In the genomic region with DNA sequence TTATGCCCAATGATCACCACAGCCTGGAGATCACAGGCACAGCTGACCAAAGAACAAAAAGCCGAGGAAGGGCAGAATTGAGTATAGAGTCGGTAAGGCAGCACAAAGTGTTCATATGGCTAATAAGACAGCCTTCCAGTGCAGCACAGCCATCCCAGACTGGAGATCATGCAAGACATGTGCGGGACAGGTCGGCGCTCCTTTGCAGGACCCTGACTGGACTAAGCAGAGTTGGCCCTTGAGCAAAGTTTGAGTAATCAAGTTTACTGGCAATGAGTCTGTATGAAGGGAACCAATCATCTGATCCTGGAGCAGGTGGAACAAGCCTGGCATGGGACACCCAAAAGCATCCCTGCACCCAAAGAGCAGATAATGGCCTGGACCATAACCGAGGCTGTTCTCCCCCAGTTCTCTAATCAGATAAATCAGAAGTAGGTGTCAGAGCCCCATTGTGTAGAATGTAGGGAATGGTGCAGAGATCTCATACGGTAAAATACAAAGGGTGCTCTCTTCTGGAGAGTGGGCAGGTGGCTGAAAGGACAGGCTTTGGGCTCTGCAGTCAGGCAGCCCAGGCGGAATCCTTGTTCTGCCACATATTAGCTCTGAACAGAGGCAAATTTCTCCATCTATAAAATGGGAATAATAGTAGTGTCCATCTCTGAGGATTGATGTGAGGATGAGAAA, we compare ENCODE assay signal across 17 cellular contexts. TPM values are rescaled to one million over a fixed set of nuclear protein-coding genes. Genes with fewer than 3 reads are reported as not detected.
DNase-seq lines count a peak whose midpoint lies in the region; TF ChIP-seq lines count a peak whose summit lies in the region.
"Had no signal": no experiment of that assay in that cellular context is flagged by ENCODE, and none has a peak within 500 bp of the region (broad histone marks: within the 10 kb centered on the region; RNA-seq: fewer than 3 reads in every experiment).

No MANE protein-coding gene starts in this region.

- H2BK120ac ChIP-seq in mesenchymal stem cell (ENCODE audit: low read depth, low read length) = no peak overlapping the region

- H2AFZ ChIP-seq in mesenchymal stem cell (ENCODE audit: low read depth, low read length) = no peak overlapping the region

- H3K79me1 ChIP-seq in mesenchymal stem cell (replicated peaks; ENCODE audit: low read length, poor library complexity, severe bottlenecking) = no peaks in the 10 kb centered on the region

- no peak overlapping the region for H2BK5ac ChIP-seq in mesenchymal stem cell (ENCODE audit: low read depth, low read length, poor library complexity, severe bottlenecking)

- H4K8ac ChIP-seq in mesenchymal stem cell (ENCODE audit: low read length) = peak overlapping the region; percentile 48

- no peak overlapping the region for H3K4me2 ChIP-seq in mesenchymal stem cell (ENCODE audit: low read length, poor library complexity, severe bottlenecking)

- H2BK12ac ChIP-seq in mesenchymal stem cell (ENCODE audit: low read length in 2 of 2) = no peak overlapping the region

- no peak overlapping the region for H3K27ac ChIP-seq in mesenchymal stem cell (ENCODE audit: low read length, poor library complexity, severe bottlenecking)
- H3K27ac ChIP-seq: 22Rv1, esophagus squamous epithelium, tibial nerve had no signal

- H2BK15ac ChIP-seq in mesenchymal stem cell (ENCODE audit: low read depth, poor library complexity, severe bottlenecking) = no peak overlapping the region

- WGBS in mesenchymal stem cell = 85% methylated on average over 8 of the region's 8 CpGs

- H3K4me1 ChIP-seq in mesenchymal stem cell (ENCODE audit: control insufficient read depth, insufficient read depth, low read depth, low read length) = peaks cover 4% of the 10 kb centered on the region
- H3K4me1 ChIP-seq: esophagus squamous epithelium, tibial nerve had no signal

- peak; percentile 36 for TF ChIP-seq CTCF in astrocyte of the spinal cord (IDR thresholded peaks at IDR 0.05; ENCODE audit: low read depth, low read length)

- H3K18ac ChIP-seq in mesenchymal stem cell (ENCODE audit: low read depth in 1 of 2, low read length in 2 of 2) = no peak overlapping the region

- H3K4ac ChIP-seq in mesenchymal stem cell (ENCODE audit: low read depth in 1 of 2, low read length in 2 of 2) = no peak overlapping the region

- no peaks in the 10 kb centered on the region for H3K9me3 ChIP-seq in mesenchymal stem cell (ENCODE audit: control insufficient read depth, low read length)
- H3K9me3 ChIP-seq: esophagus squamous epithelium, tibial nerve had no signal

- no peak overlapping the region for H3K23ac ChIP-seq in mesenchymal stem cell (ENCODE audit: low read length in 2 of 2)

- H4K91ac ChIP-seq in mesenchymal stem cell (ENCODE audit: low read length) = no peak overlapping the region

- no peak overlapping the region for H2AK5ac ChIP-seq in mesenchymal stem cell (ENCODE audit: low read length, severe bottlenecking)

- no peak overlapping the region for H3K14ac ChIP-seq in mesenchymal stem cell (ENCODE audit: low read length in 2 of 2)

- DNase-seq in DMS 273 (lab: John Stamatoyannopoulos, UW; ENCODE audit: unreplicated experiment) (peak; percentile 18), DMS 273 treated with DMSO at 0.1 percent for 48 hours (lab: John Stamatoyannopoulos, UW) (no peak), KBM-7 (peak; percentile 46), astrocyte of the spinal cord (ENCODE audit: low read depth, low spot score) (no peak), mesenchymal stem cell (no peak), NCI-H1417 (lab: John Stamatoyannopoulos, UW) (no peak), NCI-H2171 (lab: John Stamatoyannopoulos, UW) (no peak), NCI-H524 treated with DMSO at 0.1 percent for 48 hours (lab: John Stamatoyannopoulos, UW) (no peak)
- DNase-seq: activated effector memory CD4-positive, alpha-beta T cell treated with anti-CD3 and anti-CD28 coated beads, Interleukin-2, amount 50 U/mL, for 16 hours; DMS79; esophagus squamous epithelium; immature natural killer cell; naive B cell; NCI-H1048; NK-92 treated with Interleukin-12 subunit alpha and Interleukin-12 subunit beta, amount 100 ng/mL, for 24 hours had no signal

- no peak overlapping the region for H3K9ac ChIP-seq in mesenchymal stem cell (ENCODE audit: low read length)

- no peaks in the 10 kb centered on the region for H3K27me3 ChIP-seq in mesenchymal stem cell (ENCODE audit: control insufficient read depth in 1 of 2, insufficient read depth in 1 of 2, low read length in 2 of 2)
- H3K27me3 ChIP-seq: esophagus squamous epithelium, tibial nerve had no signal

- H3K4me3 ChIP-seq in astrocyte of the spinal cord (ENCODE audit: low read depth, low read length) (no peak overlapping the region), mesenchymal stem cell (ENCODE audit: insufficient read depth in 1 of 2, low read depth in 1 of 2, low read length in 2 of 2) (no peak overlapping the region)
- H3K4me3 ChIP-seq: esophagus squamous epithelium, tibial nerve had no signal

- H3K36me3 ChIP-seq in mesenchymal stem cell (ENCODE audit: control insufficient read depth in 1 of 2, insufficient read depth in 2 of 2, low read depth in 1 of 2, low read length in 2 of 2) = no peaks in the 10 kb centered on the region
- H3K36me3 ChIP-seq: esophagus squamous epithelium, tibial nerve had no signal

- in situ Hi-C loops in KBM-7 (cut with MboI; ENCODE audit: low pct_unique_long_range_greater_than_20kb, low sequenced_read_pairs) = no loop called here
- in situ Hi-C loops in astrocyte of the spinal cord (cut with HindIII; ENCODE audit: low sequenced_read_pairs) = no loop called here

RNA-seq across cellular contexts. Expression of a gene that starts 10.7 kb away (rescaled TPM):
- polyA plus RNA-seq in mesenchymal stem cell (2013, experiment 1 of 2) = not detected
- not detected for polyA plus RNA-seq in mesenchymal stem cell (2013, experiment 2 of 2)
- polyA plus RNA-seq: immature natural killer cell had no signal

Comparison
In these comparisons a context has a peak if more than half of its experiments do, and no peak if none do; other contexts are left out.
1. DNase-seq: peak in DMS 273 (single experiment) and KBM-7 (single experiment); none in DMS 273 treated with DMSO at 0.1 percent for 48 hours (single experiment), astrocyte of the spinal cord (single experiment), mesenchymal stem cell (single experiment), NCI-H1417 (0 of 3), NCI-H2171 (single experiment) and NCI-H524 treated with DMSO at 0.1 percent for 48 hours (single experiment).